Comparison of ENCODE assay signal across 30 cellular contexts in genomic region chr12:68769941-68770340, GRCh38.
"Had no signal": no experiment of that assay in that cellular context is flagged by ENCODE, and none has a peak within 500 bp of the region (broad histone marks: within the 10 kb centered on the region; RNA-seq: fewer than 3 reads in every experiment).

No MANE protein-coding gene starts in this region.

- ATAC-seq: activated CD8-positive, alpha-beta memory T cell treated with anti-CD3 and anti-CD28 coated beads, Interleukin-2, amount 10 ng/mL, durations not matched to agents 7 days and 5 days; activated CD8-positive, alpha-beta T cell treated with anti-CD3 and anti-CD28 coated beads for 36 hours; foreskin keratinocyte; left lobe of liver; lower lobe of right lung; natural killer cell treated with Interleukin-12 subunit alpha and Interleukin-12 subunit beta and Interleukin-15 and Interleukin-18, amount 100 ng/mL, for 72 hours; right cardiac atrium; stimulated activated memory B cell treated with anti-CD40 and anti-IgM and Interleukin-4, amounts not matched to agents 10 μg/mL and 1 μg/mL and 100 μg/mL, for 72 hours had no signal

- H3K27ac Mint-ChIP-seq: activated CD8-positive, alpha-beta memory T cell treated with anti-CD3 and anti-CD28 coated beads, Interleukin-2, amount 10 ng/mL, durations not matched to agents 7 days and 5 days; dendritic cell treated with granulocyte-macrophage colony-stimulating factor and Interleukin-4, amounts not matched to agents 40 ng/mL and 50 ng/mL, for 4 days; immature natural killer cell; natural killer cell treated with Interleukin-12 subunit alpha and Interleukin-12 subunit beta and Interleukin-15 and Interleukin-18, amount 100 ng/mL, for 72 hours; type B pancreatic cell had no signal

- H3K27me3 ChIP-seq: adrenal gland, ascending aorta, brain microvascular endothelial cell, foreskin keratinocyte, hepatocyte, neutrophil, ovary, testis, vagina had no signal

- DNase-seq: activated CD4-positive, alpha-beta T cell treated with anti-CD3 and anti-CD28 coated beads, Interleukin-2, amount 10 ng/mL, durations not matched to agents 7 days and 5 days; activated CD4-positive, CD25-positive, alpha-beta regulatory T cell treated with anti-CD3 and anti-CD28 coated beads, Interleukin-2, amount 50 U/mL, for 72 hours; activated CD8-positive, alpha-beta memory T cell treated with anti-CD3 and anti-CD28 coated beads, Interleukin-2, amount 10 ng/mL, durations not matched to agents 7 days and 5 days; activated CD8-positive, alpha-beta T cell treated with anti-CD3 and anti-CD28 coated beads for 36 hours; activated effector memory CD4-positive, alpha-beta T cell treated with anti-CD3 and anti-CD28 coated beads, Interleukin-2, amount 50 U/mL, for 16 hours; activated naive CD4-positive, alpha-beta T cell treated with anti-CD3 and anti-CD28 coated beads, Interleukin-2, amount 10 ng/mL, durations not matched to agents 7 days and 5 days; activated T-cell treated with anti-CD3 and anti-CD28 coated beads for 4 hours; adrenal gland; brain microvascular endothelial cell; caudate nucleus; effector CD8-positive, alpha-beta T cell; foreskin keratinocyte; glutamatergic neuron; immature natural killer cell; lower lobe of right lung; ovary; right cardiac atrium; stimulated activated CD4-positive, alpha-beta T cell treated with anti-CD3 and anti-CD28 coated beads, Interleukin-2, amount 100 ng/mL, for 24 hours; testis had no signal

- H3K27ac ChIP-seq: adrenal gland, ascending aorta, brain microvascular endothelial cell, foreskin keratinocyte, hepatocyte, lower lobe of right lung, neutrophil, ovary, skin epidermis, testis, vagina, VCaP had no signal

- H3K4me1 ChIP-seq: adrenal gland, ascending aorta, foreskin keratinocyte, lower lobe of right lung, testis, vagina had no signal

- H3K27me3 Mint-ChIP-seq: activated CD4-positive, alpha-beta T cell treated with anti-CD3 and anti-CD28 coated beads, Interleukin-2, amount 10 ng/mL, durations not matched to agents 7 days and 5 days; activated CD8-positive, alpha-beta memory T cell treated with anti-CD3 and anti-CD28 coated beads, Interleukin-2, amount 10 ng/mL, durations not matched to agents 7 days and 5 days; activated CD8-positive, alpha-beta T cell treated with anti-CD3 and anti-CD28 coated beads for 36 hours; activated naive CD4-positive, alpha-beta T cell treated with anti-CD3 and anti-CD28 coated beads, Interleukin-2, amount 10 ng/mL, durations not matched to agents 7 days and 5 days; dendritic cell treated with granulocyte-macrophage colony-stimulating factor and Interleukin-4, amounts not matched to agents 40 ng/mL and 50 ng/mL, for 4 days; natural killer cell treated with Interleukin-12 subunit alpha and Interleukin-12 subunit beta and Interleukin-15 and Interleukin-18, amount 100 ng/mL, for 72 hours; stimulated activated memory B cell treated with anti-CD40 and anti-IgM and Interleukin-4, amounts not matched to agents 10 μg/mL and 1 μg/mL and 100 μg/mL, for 72 hours; type B pancreatic cell had no signal

- H3K36me3 ChIP-seq: ovary, vagina had no signal

- H3K9me3 ChIP-seq: adrenal gland, ascending aorta, lower lobe of right lung, neutrophil, ovary, testis, vagina had no signal

- H3K9me3 Mint-ChIP-seq: activated CD4-positive, alpha-beta T cell treated with anti-CD3 and anti-CD28 coated beads, Interleukin-2, amount 10 ng/mL, durations not matched to agents 7 days and 5 days; activated CD8-positive, alpha-beta T cell treated with anti-CD3 and anti-CD28 coated beads for 36 hours; activated naive CD4-positive, alpha-beta T cell treated with anti-CD3 and anti-CD28 coated beads, Interleukin-2, amount 10 ng/mL, durations not matched to agents 7 days and 5 days; dendritic cell treated with granulocyte-macrophage colony-stimulating factor and Interleukin-4, amounts not matched to agents 40 ng/mL and 50 ng/mL, for 4 days; immature natural killer cell; natural killer cell treated with Interleukin-12 subunit alpha and Interleukin-12 subunit beta and Interleukin-15 and Interleukin-18, amount 100 ng/mL, for 72 hours; stimulated activated memory B cell treated with anti-CD40 and anti-IgM and Interleukin-4, amounts not matched to agents 10 μg/mL and 1 μg/mL and 100 μg/mL, for 72 hours; type B pancreatic cell had no signal

- H3K36me3 Mint-ChIP-seq: natural killer cell treated with Interleukin-12 subunit alpha and Interleukin-12 subunit beta and Interleukin-15 and Interleukin-18, amount 100 ng/mL, for 72 hours; stimulated activated memory B cell treated with anti-CD40 and anti-IgM and Interleukin-4, amounts not matched to agents 10 μg/mL and 1 μg/mL and 100 μg/mL, for 72 hours had no signal

- H3K4me3 Mint-ChIP-seq: activated CD4-positive, alpha-beta T cell treated with anti-CD3 and anti-CD28 coated beads, Interleukin-2, amount 10 ng/mL, durations not matched to agents 7 days and 5 days; activated CD8-positive, alpha-beta memory T cell treated with anti-CD3 and anti-CD28 coated beads, Interleukin-2, amount 10 ng/mL, durations not matched to agents 7 days and 5 days; activated CD8-positive, alpha-beta T cell treated with anti-CD3 and anti-CD28 coated beads for 36 hours; activated naive CD4-positive, alpha-beta T cell treated with anti-CD3 and anti-CD28 coated beads, Interleukin-2, amount 10 ng/mL, durations not matched to agents 7 days and 5 days; dendritic cell treated with granulocyte-macrophage colony-stimulating factor and Interleukin-4, amounts not matched to agents 40 ng/mL and 50 ng/mL, for 4 days; immature natural killer cell; natural killer cell treated with Interleukin-12 subunit alpha and Interleukin-12 subunit beta and Interleukin-15 and Interleukin-18, amount 100 ng/mL, for 72 hours; stimulated activated memory B cell treated with anti-CD40 and anti-IgM and Interleukin-4, amounts not matched to agents 10 μg/mL and 1 μg/mL and 100 μg/mL, for 72 hours; type B pancreatic cell had no signal

- H3K4me3 ChIP-seq: adrenal gland, ascending aorta, hepatocyte, lower lobe of right lung, ovary, skin epidermis, testis, vagina had no signal
